Comparison of ENCODE assay signal across 8 cellular contexts in the genomic region with DNA sequence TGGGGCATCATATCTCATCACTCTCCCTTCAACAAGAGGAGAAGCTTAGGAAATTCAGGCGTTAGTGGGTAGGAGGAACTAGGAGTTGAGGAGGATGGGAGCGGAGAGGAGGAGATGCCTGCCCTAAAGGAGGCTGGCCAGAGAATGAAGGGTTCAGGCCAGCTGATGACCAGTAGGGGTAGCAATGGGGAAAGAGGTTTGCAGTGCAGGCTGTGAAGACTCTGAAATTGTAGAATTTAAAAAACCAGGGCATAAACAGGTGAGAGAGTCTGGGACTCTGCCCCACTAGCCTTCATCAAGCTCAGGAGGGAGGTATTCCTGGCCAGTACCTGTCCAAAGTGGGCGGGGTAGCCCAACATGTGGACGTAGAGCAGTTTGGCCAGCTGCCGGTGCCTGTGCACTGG. TPM values are rescaled to one million over a fixed set of nuclear protein-coding genes. Genes with fewer than 3 reads are reported as not detected.
DNase-seq lines count a peak whose midpoint lies in the region; ATAC-seq and TF ChIP-seq lines count a peak whose summit lies in the region.

No MANE protein-coding gene starts in this region.

- POLR2A ChIA-PET in SK-N-SH (lab: Yijun Ruan, JAX), result interaction anchor here (0.6 to 1.4 kb wide), 4 partner anchors 11 to 245 kb away, joined by 3 to 6 read pairs (median 4); partner anchors contain the start of genes JPH4 and THTPA

- TF ChIP-seq CTCF in SK-N-SH (IDR thresholded peaks at IDR 0.05) (peak; percentile 38), fibroblast of the aortic adventitia (IDR thresholded peaks at IDR 0.05; ENCODE audit: insufficient read depth, low read length) (peak; percentile 37)

- H2AFZ ChIP-seq in SK-N-SH (ENCODE audit: low read depth), result peak overlapping the region; percentile 98; the same call in 1 of the 2 replicates

- peak overlapping the region; percentile 78 for H3K27ac ChIP-seq in BLaER1
- peak overlapping the region; percentile 13 to 82; a peak in 2 of 4 replicates for H3K27ac ChIP-seq in SK-N-SH (ENCODE audit: low read depth in 2 of 2, low read length in 1 of 2)

- peak; percentile 4 for ATAC-seq in GM21528 (IDR thresholded peaks at IDR 0.05; ENCODE audit: low FRiP score, unreplicated experiment)

- peak; percentile 48 for DNase-seq in SK-N-SH
- DNase-seq in fibroblast of the aortic adventitia (ENCODE audit: low read depth), result peak; percentile 29
- DNase-seq in posterior vena cava (ENCODE audit: low spot score), result peak; percentile 84
- no peak for DNase-seq in NCI-H2107 (lab: John Stamatoyannopoulos, UW)
- DNase-seq in NCI-H1694 treated with DMSO at 0.1 percent for 48 hours (lab: John Stamatoyannopoulos, UW), result no peak
- no peak for DNase-seq in glomerular visceral epithelial cell (ENCODE audit: extremely low spot score)

- H3K4me3 ChIP-seq in BLaER1 (peak overlapping the region; percentile 74), SK-N-SH (ENCODE audit: low read depth in 2 of 2, low read length in 1 of 2) (peak overlapping the region; percentile 64 to 86), fibroblast of the aortic adventitia (ENCODE audit: low read depth, low read length) (peak overlapping the region; percentile 67)

- intact Hi-C loops in posterior vena cava (cut with DNase I), result loop anchor here in 1 of 2 donors (1.0 to 10.0 kb wide), 2 partner anchors 34 to 232 kb away; no protein-coding TSS in a partner anchor

- H3K36me3 ChIP-seq in BLaER1 (peaks cover 47% of the 10 kb centered on the region), SK-N-SH (replicated peaks in 1 of 2; ENCODE audit: control insufficient read depth in 1 of 2, insufficient read depth in 2 of 2, low read length in 1 of 2) (peaks cover 0 to 26% of the 10 kb centered on the region in 2 experiments)

- WGBS in SK-N-SH (ENCODE audit: low lambda C conversion rate), result 9% methylated on average over 3 of the region's 5 CpGs

- TF ChIP-seq RAD21 in SK-N-SH (IDR thresholded peaks at IDR 0.05; ENCODE audit: low read length), result no peak

- 0 out of 2 replicates have a peak, but pooled peaks cover 3% of the 10 kb centered on the region for H3K79me2 ChIP-seq in SK-N-SH (ENCODE audit: insufficient read depth)

- H3K27me3 ChIP-seq in BLaER1, result no peaks in the 10 kb centered on the region
- H3K27me3 ChIP-seq in SK-N-SH (ENCODE audit: insufficient read depth), result no peaks in the 10 kb centered on the region

- H3K4me2 ChIP-seq in BLaER1, result peak overlapping the region; percentile 95
- H3K4me2 ChIP-seq in SK-N-SH, result peak overlapping the region; percentile 86

- CTCF ChIA-PET in SK-N-SH (lab: Yijun Ruan, JAX), result interaction anchor here (0.9 to 19.5 kb wide), 10 partner anchors 8 to 344 kb away, joined by 3 to 785 read pairs (median 4); partner anchors contain the start of genes NGDN and THTPA

- H3K4me1 ChIP-seq in BLaER1 (peaks cover 48% of the 10 kb centered on the region), SK-N-SH (ENCODE audit: control insufficient read depth in 1 of 2, insufficient read depth in 2 of 2, low read depth in 1 of 2, low read length in 1 of 2) (peaks cover 0 to 34% of the 10 kb centered on the region in 2 experiments; a peak in 1 of 4 replicates)

- H3K9ac ChIP-seq in BLaER1 (peak overlapping the region; percentile 77), SK-N-SH (peak overlapping the region; percentile 71)

- peaks cover 10% of the 10 kb centered on the region for H3F3A ChIP-seq in SK-N-SH (replicated peaks; ENCODE audit: insufficient read depth)

- H3K9me2 ChIP-seq in SK-N-SH, result no peaks in the 10 kb centered on the region

- H3K9me3 ChIP-seq in BLaER1 (no peaks in the 10 kb centered on the region), SK-N-SH (no peaks in the 10 kb centered on the region)

- H4K20me1 ChIP-seq in BLaER1 (peaks cover 25% of the 10 kb centered on the region), SK-N-SH (ENCODE audit: insufficient read depth) (no peaks in the 10 kb centered on the region)

- TF ChIP-seq EP300 in SK-N-SH (IDR thresholded peaks at IDR 0.05; ENCODE audit: borderline replicate concordance in 1 of 2, low read depth in 1 of 2, low read length in 1 of 2), result no peak

TF ChIP-seq in SK-N-SH, 30 proteins besides CTCF, POLR2A, EP300 and RAD21:
- TF ChIP-seq, protein P1, sequence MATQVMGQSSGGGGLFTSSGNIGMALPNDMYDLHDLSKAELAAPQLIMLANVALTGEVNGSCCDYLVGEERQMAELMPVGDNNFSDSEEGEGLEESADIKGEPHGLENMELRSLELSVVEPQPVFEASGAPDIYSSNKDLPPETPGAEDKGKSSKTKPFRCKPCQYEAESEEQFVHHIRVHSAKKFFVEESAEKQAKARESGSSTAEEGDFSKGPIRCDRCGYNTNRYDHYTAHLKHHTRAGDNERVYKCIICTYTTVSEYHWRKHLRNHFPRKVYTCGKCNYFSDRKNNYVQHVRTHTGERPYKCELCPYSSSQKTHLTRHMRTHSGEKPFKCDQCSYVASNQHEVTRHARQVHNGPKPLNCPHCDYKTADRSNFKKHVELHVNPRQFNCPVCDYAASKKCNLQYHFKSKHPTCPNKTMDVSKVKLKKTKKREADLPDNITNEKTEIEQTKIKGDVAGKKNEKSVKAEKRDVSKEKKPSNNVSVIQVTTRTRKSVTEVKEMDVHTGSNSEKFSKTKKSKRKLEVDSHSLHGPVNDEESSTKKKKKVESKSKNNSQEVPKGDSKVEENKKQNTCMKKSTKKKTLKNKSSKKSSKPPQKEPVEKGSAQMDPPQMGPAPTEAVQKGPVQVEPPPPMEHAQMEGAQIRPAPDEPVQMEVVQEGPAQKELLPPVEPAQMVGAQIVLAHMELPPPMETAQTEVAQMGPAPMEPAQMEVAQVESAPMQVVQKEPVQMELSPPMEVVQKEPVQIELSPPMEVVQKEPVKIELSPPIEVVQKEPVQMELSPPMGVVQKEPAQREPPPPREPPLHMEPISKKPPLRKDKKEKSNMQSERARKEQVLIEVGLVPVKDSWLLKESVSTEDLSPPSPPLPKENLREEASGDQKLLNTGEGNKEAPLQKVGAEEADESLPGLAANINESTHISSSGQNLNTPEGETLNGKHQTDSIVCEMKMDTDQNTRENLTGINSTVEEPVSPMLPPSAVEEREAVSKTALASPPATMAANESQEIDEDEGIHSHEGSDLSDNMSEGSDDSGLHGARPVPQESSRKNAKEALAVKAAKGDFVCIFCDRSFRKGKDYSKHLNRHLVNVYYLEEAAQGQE (IDR thresholded peaks at IDR 0.05; ENCODE audit: low read depth, low read length), result no peak
- no peak for TF ChIP-seq GABPA (IDR thresholded peaks at IDR 0.05; ENCODE audit: low read depth)
- TF ChIP-seq ELF1 (IDR thresholded peaks at IDR 0.05), result 0 out of 2 replicates have a peak, but pooled peaks have one; percentile 7
- TF ChIP-seq TEAD4 (IDR thresholded peaks at IDR 0.05; ENCODE audit: borderline replicate concordance, insufficient read depth), result no peak
- TF ChIP-seq YY1 (IDR thresholded peaks at IDR 0.05; ENCODE audit: low read depth), result no peak
- TF ChIP-seq TAF1 (IDR thresholded peaks at IDR 0.05; ENCODE audit: borderline replicate concordance, low read depth, low read length), result no peak

RNA-seq across cellular contexts. Expression of gene AP1G2, which starts 0.8 kb away (rescaled TPM):
- polyA plus RNA-seq in SK-N-SH (2012; rRNA removed), result 88.3 and 114 TPM in 2 replicates
- polyA plus RNA-seq in SK-N-SH (2012; cell fraction: cytosol; rRNA removed), result 12.5 and 18.4 TPM in 2 replicates
- polyA plus RNA-seq in SK-N-SH (2012; cell fraction: nucleus; rRNA removed), result 850 and 900 TPM in 2 replicates
- total RNA-seq in fibroblast of the aortic adventitia (ENCODE audit: low replicate concordance) (4.0 and 4.3 TPM in 2 replicates), posterior vena cava (10 to 100 TPM; 31.5 to 36.5 TPM)

RNA-seq across cellular contexts. Expression of gene THTPA, which starts 10.7 kb away (rescaled TPM):
- 15.5 and 16.3 TPM in 2 replicates for polyA plus RNA-seq in SK-N-SH (2012; rRNA removed)
- polyA plus RNA-seq in SK-N-SH (2012; cell fraction: cytosol; rRNA removed), result 7.5 and 9.0 TPM in 2 replicates
- polyA plus RNA-seq in SK-N-SH (2012; cell fraction: nucleus; rRNA removed), result 43.9 and 56.7 TPM in 2 replicates
- total RNA-seq in fibroblast of the aortic adventitia (ENCODE audit: low replicate concordance), result 22.3 and 26.8 TPM in 2 replicates
- 10 to 100 TPM; 11.6 to 19.6 TPM for total RNA-seq in posterior vena cava

RNA-seq across cellular contexts. Expression of gene JPH4, which starts 11.8 kb away (rescaled TPM):
- polyA plus RNA-seq in SK-N-SH (2012; rRNA removed), result 8.7 and 8.8 TPM in 2 replicates
- polyA plus RNA-seq in SK-N-SH (2012; cell fraction: cytosol; rRNA removed), result 5.7 and 7.9 TPM in 2 replicates
- polyA plus RNA-seq in SK-N-SH (2012; cell fraction: nucleus; rRNA removed), result 20.9 and 25.3 TPM in 2 replicates
- not detected in 2 replicates for total RNA-seq in fibroblast of the aortic adventitia (ENCODE audit: low replicate concordance)
- 1 to 10 TPM; 4.3 to 5.6 TPM for total RNA-seq in posterior vena cava

RNA-seq across cellular contexts. Expression of gene ZFHX2, which starts 15.2 kb away (rescaled TPM):
- 0.28 and 0.77 TPM in 2 replicates for polyA plus RNA-seq in SK-N-SH (2012; rRNA removed)
- 0.39 and 0.42 TPM in 2 replicates for polyA plus RNA-seq in SK-N-SH (2012; cell fraction: cytosol; rRNA removed)
- 2.1 and 2.9 TPM in 2 replicates for polyA plus RNA-seq in SK-N-SH (2012; cell fraction: nucleus; rRNA removed)
- total RNA-seq in fibroblast of the aortic adventitia (ENCODE audit: low replicate concordance), result 0.36 and 0.41 TPM in 2 replicates
- 1 to 10 TPM; 2.3 to 2.4 TPM for total RNA-seq in posterior vena cava

Comparison
In these comparisons a context has a peak if more than half of its experiments do, and no peak if none do; other contexts are left out.
1. DNase-seq: peak in SK-N-SH (single experiment), fibroblast of the aortic adventitia (single experiment) and posterior vena cava (single experiment); none in NCI-H2107 (single experiment), NCI-H1694 treated with DMSO at 0.1 percent for 48 hours (single experiment) and glomerular visceral epithelial cell (single experiment).
2. Peak in every context shown above with its lines, with median percentiles within 50 percentile points of each other: H3K4me3 ChIP-seq.